In the genomic region with DNA sequence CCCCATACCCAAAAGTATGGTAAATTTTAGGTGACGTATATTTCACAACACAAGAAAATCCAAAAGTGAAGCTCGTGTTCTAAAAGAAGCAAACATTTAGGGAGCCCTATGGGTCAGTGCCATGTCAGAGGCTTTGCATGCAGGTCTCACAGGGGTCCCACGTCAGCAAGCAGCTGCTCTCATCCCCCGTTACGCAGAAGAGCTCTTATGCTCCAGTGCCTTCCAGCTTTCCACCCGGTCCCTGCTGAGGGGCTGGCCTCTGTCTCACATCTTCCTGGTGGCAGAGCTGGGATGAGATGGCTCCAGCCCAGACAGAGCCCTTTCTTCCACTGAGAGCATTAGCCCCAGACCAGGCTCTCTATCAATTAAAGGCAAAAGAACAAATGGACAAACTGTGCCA, we compare ENCODE assay signal across 17 cellular contexts.
DNase-seq lines count a peak whose midpoint lies in the region; TF ChIP-seq lines count a peak whose summit lies in the region.
"Had no signal": no experiment of that assay in that cellular context is flagged by ENCODE, and none has a peak within 500 bp of the region (broad histone marks: within the 10 kb centered on the region; RNA-seq: fewer than 3 reads in every experiment).

No MANE protein-coding gene starts in this region.

- H3K4me2 ChIP-seq in neural progenitor cell: peak overlapping the region; percentile 8

- no peak overlapping the region for H3K4me3 Mint-ChIP-seq in activated naive CD8-positive, alpha-beta T cell
- no peak overlapping the region for H3K4me3 Mint-ChIP-seq in activated naive CD8-positive, alpha-beta T cell treated with anti-CD3 and anti-CD28 coated beads for 36 hours
- peak overlapping the region; percentile 69 for H3K4me3 Mint-ChIP-seq in dendritic cell treated with granulocyte-macrophage colony-stimulating factor and Interleukin-4, amounts not matched to agents 40 ng/mL and 50 ng/mL, for 4 days
- H3K4me3 Mint-ChIP-seq in neural progenitor cell: no peak overlapping the region
- no peak overlapping the region for H3K4me3 Mint-ChIP-seq in chondrocyte (ENCODE audit: unreplicated experiment)
- no peak overlapping the region for H3K4me3 Mint-ChIP-seq in progenitor cell of endocrine pancreas (ENCODE audit: low read depth)
- H3K4me3 Mint-ChIP-seq: activated CD8-positive, alpha-beta T cell treated with anti-CD3 and anti-CD28 coated beads, Interleukin-2, amount 10 ng/mL, durations not matched to agents 7 days and 5 days; activated T-helper 1 cell treated with anti-CD3 and anti-CD28 coated beads, Interleukin-12 subunit alpha, Interleukin-12 subunit beta, Interleukin-2, Interleukin-4 antibody, amounts not matched to agents 30 ng/mL and 10 ng/mL and 1 ng/mL, durations not matched to agents 14 hours and 24 hours and 36 hours; HFFc6; natural killer cell treated with Interleukin-12 subunit alpha and Interleukin-12 subunit beta and Interleukin-15 and Interleukin-18, amount 100 ng/mL, for 72 hours; WTC11 had no signal

- H3K9me3 Mint-ChIP-seq in activated naive CD8-positive, alpha-beta T cell (ENCODE audit: low read depth): no peaks in the 10 kb centered on the region
- no peaks in the 10 kb centered on the region for H3K9me3 Mint-ChIP-seq in activated naive CD8-positive, alpha-beta T cell treated with anti-CD3 and anti-CD28 coated beads for 36 hours
- no peaks in the 10 kb centered on the region for H3K9me3 Mint-ChIP-seq in dendritic cell treated with granulocyte-macrophage colony-stimulating factor and Interleukin-4, amounts not matched to agents 40 ng/mL and 50 ng/mL, for 4 days
- H3K9me3 Mint-ChIP-seq in neural progenitor cell (no peaks in the 10 kb centered on the region), chondrocyte (ENCODE audit: low read depth) (no peaks in the 10 kb centered on the region), progenitor cell of endocrine pancreas (ENCODE audit: low read depth) (no peaks in the 10 kb centered on the region)
- H3K9me3 Mint-ChIP-seq: activated T-helper 1 cell treated with anti-CD3 and anti-CD28 coated beads, Interleukin-12 subunit alpha, Interleukin-12 subunit beta, Interleukin-2, Interleukin-4 antibody, amounts not matched to agents 30 ng/mL and 10 ng/mL and 1 ng/mL, durations not matched to agents 14 hours and 24 hours and 36 hours; HFFc6; natural killer cell treated with Interleukin-12 subunit alpha and Interleukin-12 subunit beta and Interleukin-15 and Interleukin-18, amount 100 ng/mL, for 72 hours had no signal

- H3K9me3 ChIP-seq in neural progenitor cell (ENCODE audit: low read depth): no peaks in the 10 kb centered on the region
- H3K9me3 ChIP-seq: thyroid gland had no signal

- H3K79me2 ChIP-seq in neural progenitor cell (ENCODE audit: low read depth): no peaks in the 10 kb centered on the region

- no peaks in the 10 kb centered on the region for H3K36me3 ChIP-seq in neural progenitor cell

- H3K27ac ChIP-seq in neural progenitor cell (no peak overlapping the region), temporal lobe (ENCODE audit: low read depth, low read length) (peak overlapping the region; percentile 63)
- H3K27ac ChIP-seq: thyroid gland had no signal

- H3K36me3 Mint-ChIP-seq in activated naive CD8-positive, alpha-beta T cell: peaks cover 16% of the 10 kb centered on the region
- peaks cover 50% of the 10 kb centered on the region for H3K36me3 Mint-ChIP-seq in activated naive CD8-positive, alpha-beta T cell treated with anti-CD3 and anti-CD28 coated beads for 36 hours
- H3K36me3 Mint-ChIP-seq in dendritic cell treated with granulocyte-macrophage colony-stimulating factor and Interleukin-4, amounts not matched to agents 40 ng/mL and 50 ng/mL, for 4 days (ENCODE audit: low read depth): peaks cover 92% of the 10 kb centered on the region
- peaks cover 65% of the 10 kb centered on the region for H3K36me3 Mint-ChIP-seq in neural progenitor cell
- H3K36me3 Mint-ChIP-seq in chondrocyte (ENCODE audit: low read depth): peaks cover 52% of the 10 kb centered on the region
- H3K36me3 Mint-ChIP-seq in progenitor cell of endocrine pancreas (ENCODE audit: insufficient read depth): peaks cover 40% of the 10 kb centered on the region

- no peak overlapping the region for H3K4me3 ChIP-seq in neural progenitor cell
- H3K4me3 ChIP-seq: thyroid gland had no signal

- no peak overlapping the region for H3K9ac ChIP-seq in neural progenitor cell

- peaks cover 10% of the 10 kb centered on the region for H3K4me1 Mint-ChIP-seq in activated naive CD8-positive, alpha-beta T cell (ENCODE audit: low read depth)
- peaks cover 19% of the 10 kb centered on the region for H3K4me1 Mint-ChIP-seq in activated naive CD8-positive, alpha-beta T cell treated with anti-CD3 and anti-CD28 coated beads for 36 hours
- peaks cover 70% of the 10 kb centered on the region for H3K4me1 Mint-ChIP-seq in dendritic cell treated with granulocyte-macrophage colony-stimulating factor and Interleukin-4, amounts not matched to agents 40 ng/mL and 50 ng/mL, for 4 days (ENCODE audit: low read depth)
- H3K4me1 Mint-ChIP-seq in neural progenitor cell: peaks cover 60% of the 10 kb centered on the region
- H3K4me1 Mint-ChIP-seq in chondrocyte (ENCODE audit: low read depth): peaks cover 5% of the 10 kb centered on the region
- H3K4me1 Mint-ChIP-seq in progenitor cell of endocrine pancreas (ENCODE audit: low read depth): peaks cover 3% of the 10 kb centered on the region

- H4K20me1 ChIP-seq in neural progenitor cell (ENCODE audit: low read depth): no peaks in the 10 kb centered on the region

- no peaks in the 10 kb centered on the region for H3K27me3 Mint-ChIP-seq in activated naive CD8-positive, alpha-beta T cell
- H3K27me3 Mint-ChIP-seq in activated naive CD8-positive, alpha-beta T cell treated with anti-CD3 and anti-CD28 coated beads for 36 hours: no peaks in the 10 kb centered on the region
- no peaks in the 10 kb centered on the region for H3K27me3 Mint-ChIP-seq in dendritic cell treated with granulocyte-macrophage colony-stimulating factor and Interleukin-4, amounts not matched to agents 40 ng/mL and 50 ng/mL, for 4 days
- H3K27me3 Mint-ChIP-seq in neural progenitor cell (ENCODE audit: insufficient read depth, low read depth): peaks cover 11% of the 10 kb centered on the region
- H3K27me3 Mint-ChIP-seq in chondrocyte (ENCODE audit: low read depth): no peaks in the 10 kb centered on the region
- no peaks in the 10 kb centered on the region for H3K27me3 Mint-ChIP-seq in progenitor cell of endocrine pancreas
- H3K27me3 Mint-ChIP-seq: natural killer cell treated with Interleukin-12 subunit alpha and Interleukin-12 subunit beta and Interleukin-15 and Interleukin-18, amount 100 ng/mL, for 72 hours had no signal

- peaks cover 8% of the 10 kb centered on the region for H3F3A ChIP-seq in neural progenitor cell (ENCODE audit: low read depth)

- no peak for TF ChIP-seq CTCF in neural progenitor cell (IDR thresholded peaks at IDR 0.05)
- TF ChIP-seq CTCF in chondrocyte (IDR thresholded peaks at IDR 0.05): no peak
- no peak for TF ChIP-seq CTCF in progenitor cell of endocrine pancreas (IDR thresholded peaks at IDR 0.05; ENCODE audit: unreplicated experiment)

- no peak overlapping the region for H2AFZ ChIP-seq in neural progenitor cell (replicated peaks)

- intact Hi-C loops in dendritic cell treated with granulocyte-macrophage colony-stimulating factor and Interleukin-4, amounts not matched to agents 40 ng/mL and 50 ng/mL, for 4 days (cut with micrococcal nuclease): loop anchor here (2.0 to 5.0 kb wide), 4 partner anchors 14 to 145 kb away; a partner anchor contains a TSS
- intact Hi-C loops in posterior vena cava (cut with DNase I): no loop called here

- H3K4me1 ChIP-seq in neural progenitor cell: peaks cover 22% of the 10 kb centered on the region
- H3K4me1 ChIP-seq: thyroid gland had no signal

- peak overlapping the region; percentile 64 for H3K27ac Mint-ChIP-seq in activated naive CD8-positive, alpha-beta T cell
- H3K27ac Mint-ChIP-seq in activated naive CD8-positive, alpha-beta T cell treated with anti-CD3 and anti-CD28 coated beads for 36 hours: no peak overlapping the region
- peak overlapping the region; percentile 96 for H3K27ac Mint-ChIP-seq in dendritic cell treated with granulocyte-macrophage colony-stimulating factor and Interleukin-4, amounts not matched to agents 40 ng/mL and 50 ng/mL, for 4 days
- H3K27ac Mint-ChIP-seq in neural progenitor cell (peak overlapping the region; percentile 55), chondrocyte (ENCODE audit: unreplicated experiment) (no peak overlapping the region), progenitor cell of endocrine pancreas (no peak overlapping the region)
- H3K27ac Mint-ChIP-seq: activated CD8-positive, alpha-beta T cell treated with anti-CD3 and anti-CD28 coated beads, Interleukin-2, amount 10 ng/mL, durations not matched to agents 7 days and 5 days; HFFc6 had no signal

- no peaks in the 10 kb centered on the region for H3K27me3 ChIP-seq in neural progenitor cell
- H3K27me3 ChIP-seq: thyroid gland had no signal

- no peak for DNase-seq in activated naive CD8-positive, alpha-beta T cell treated with anti-CD3 and anti-CD28 coated beads for 36 hours
- no peak for DNase-seq in neural progenitor cell (ENCODE audit: low spot score)
- DNase-seq in posterior vena cava (ENCODE audit: low spot score): no peak
- DNase-seq in chondrocyte (ENCODE audit: low spot score): no peak
- DNase-seq in progenitor cell of endocrine pancreas (ENCODE audit: low spot score, unreplicated experiment): no peak
- DNase-seq: activated CD8-positive, alpha-beta T cell treated with anti-CD3 and anti-CD28 coated beads, Interleukin-2, amount 10 ng/mL, durations not matched to agents 7 days and 5 days; HFFc6; NCI-H187 treated with DMSO at 0.1 percent for 48 hours; SHP77 treated with DMSO at 0.1 percent for 48 hours; T-helper 1 cell; thyroid gland had no signal

Comparison
In these comparisons a context has a peak if more than half of its experiments do, and no peak if none do; other contexts are left out.
1. H3K27ac Mint-ChIP-seq: peak in activated naive CD8-positive, alpha-beta T cell (single experiment), dendritic cell treated with granulocyte-macrophage colony-stimulating factor and Interleukin-4, amounts not matched to agents 40 ng/mL and 50 ng/mL, for 4 days (single experiment) and neural progenitor cell (single experiment); none in activated naive CD8-positive, alpha-beta T cell treated with anti-CD3 and anti-CD28 coated beads for 36 hours (single experiment), chondrocyte (single experiment) and progenitor cell of endocrine pancreas (single experiment).